9 cellular contexts compared by ENCODE assay signal in genomic region chr20:50729925-50730764, GRCh38. TPM values are rescaled to one million over a fixed set of nuclear protein-coding genes. Genes with fewer than 3 reads are reported as not detected.
DNase-seq lines count a peak whose midpoint lies in the region; ATAC-seq and TF ChIP-seq lines count a peak whose summit lies in the region.
"Had no signal": no experiment of that assay in that cellular context is flagged by ENCODE, and none has a peak within 500 bp of the region (broad histone marks: within the 10 kb centered on the region; RNA-seq: fewer than 3 reads in every experiment).

No MANE protein-coding gene starts in this region.

- H3K36me3 Mint-ChIP-seq in Calu3 (ENCODE audit: insufficient read depth, unreplicated experiment), result peaks cover 78% of the 10 kb centered on the region

- H3F3A ChIP-seq in MM.1S (ENCODE audit: insufficient read depth, low read length), result 0 out of 2 replicates have a peak, but pooled peaks cover 3% of the 10 kb centered on the region

- H3K4me2 ChIP-seq in MM.1S (ENCODE audit: low read depth, low read length), result peak overlapping the region; percentile 97

- TF ChIP-seq EP300 in upper lobe of left lung (IDR thresholded peaks at IDR 0.05), result no peak

- DNase-seq in Calu3 (peak; percentile 48), MM.1S (no peak), caudate nucleus (lab: John Stamatoyannopoulos, UW) (no peak), lower lobe of right lung (no peak), upper lobe of left lung (no peak), NCI-H345 (lab: John Stamatoyannopoulos, UW) (no peak)
- DNase-seq in activated CD8-positive, alpha-beta memory T cell treated with anti-CD3 and anti-CD28 coated beads for 24 hours, result no peak

- peak overlapping the region; percentile 99 for H2AFZ ChIP-seq in MM.1S (ENCODE audit: low read length)

- 32 to 36% methylated on average over 20 to 21 of the region's 21 CpGs for WGBS in upper lobe of left lung, 2 donors

- peaks cover 45% of the 10 kb centered on the region for H3K4me1 Mint-ChIP-seq in Calu3 (ENCODE audit: low read depth, unreplicated experiment)

- TSS peak; percentile 64 for BruUV-seq in Calu3 (replicated peaks; lab: Mats Ljungman, UMichigan)

- H3K27me3 ChIP-seq in MM.1S (replicated peaks; ENCODE audit: insufficient read depth, low read length), result no peaks in the 10 kb centered on the region
- H3K27me3 ChIP-seq in lower lobe of right lung (ENCODE audit: low read depth), result peaks cover 4% of the 10 kb centered on the region
- H3K27me3 ChIP-seq in upper lobe of left lung, result no peaks in the 10 kb centered on the region

- TF ChIP-seq POLR2A in upper lobe of left lung (IDR thresholded peaks at IDR 0.05), result no peak

- peak overlapping the region; percentile 99 for H3K27ac Mint-ChIP-seq in Calu3 (ENCODE audit: unreplicated experiment)

- CTCF ChIA-PET in Calu3 (lab: Charles Lee), result interaction anchor here (0.6 to 8.7 kb wide), 14 partner anchors 10 to 638 kb away, joined by 3 to 82 read pairs (median 5); no protein-coding TSS in a partner anchor

- H3K36me3 ChIP-seq in MM.1S (replicated peaks; ENCODE audit: insufficient read depth, low read length) (no peaks in the 10 kb centered on the region), lower lobe of right lung (no peaks in the 10 kb centered on the region), upper lobe of left lung (no peaks in the 10 kb centered on the region)

- peaks cover 30% of the 10 kb centered on the region for H3K79me2 ChIP-seq in MM.1S (ENCODE audit: low read length)

- no peak for TF ChIP-seq CTCF in Calu3 (IDR thresholded peaks at IDR 0.05; ENCODE audit: unreplicated experiment)
- no peak for TF ChIP-seq CTCF in MM.1S (IDR thresholded peaks at IDR 0.05; ENCODE audit: low read length)
- no peak for TF ChIP-seq CTCF in lower lobe of right lung (IDR thresholded peaks at IDR 0.05)
- TF ChIP-seq CTCF in upper lobe of left lung (IDR thresholded peaks at IDR 0.05), result no peak

- intact Hi-C loops in Calu3 (cut with micrococcal nuclease; ENCODE audit: unreplicated experiment) (loop anchor here (1.0 to 2.0 kb wide), 2 partner anchors 31 to 52 kb away; no protein-coding TSS in a partner anchor), lower lobe of right lung (cut with DNase I) (no loop called here)

- H3K27ac ChIP-seq in MM.1S (ENCODE audit: low read length) (peak overlapping the region; percentile 12; the same call in 1 of the 2 replicates), caudate nucleus (ENCODE audit: low read depth, low read length) (peak overlapping the region; percentile 62), lower lobe of right lung (peak overlapping the region; percentile 81), upper lobe of left lung (peak overlapping the region; percentile 73 to 90 (median 83))

- peak overlapping the region; percentile 83 for H3K4me3 ChIP-seq in MM.1S (ENCODE audit: low read length)
- peak overlapping the region; percentile 93 for H3K4me3 ChIP-seq in lower lobe of right lung
- H3K4me3 ChIP-seq in upper lobe of left lung, result peak overlapping the region; percentile 73 to 90 (median 80)

- ATAC-seq in lower lobe of right lung (peak; percentile 0), upper lobe of left lung (ENCODE audit: low FRiP score in 2 of 2) (peak in 1 of 2 donors; percentile 16), GM19324 (IDR thresholded peaks at IDR 0.05; ENCODE audit: low FRiP score, unreplicated experiment) (no peak)

- no peaks in the 10 kb centered on the region for H4K20me1 ChIP-seq in MM.1S (ENCODE audit: insufficient read depth, low read length)

- no peaks in the 10 kb centered on the region for H3K9me3 ChIP-seq in MM.1S (replicated peaks; ENCODE audit: insufficient read depth, low read length)
- H3K9me3 ChIP-seq in lower lobe of right lung, result no peaks in the 10 kb centered on the region
- H3K9me3 ChIP-seq in upper lobe of left lung, result no peaks in the 10 kb centered on the region

- H3K4me1 ChIP-seq in MM.1S (ENCODE audit: low read length) (peaks cover 8% of the 10 kb centered on the region; the same call in 1 of the 2 replicates), lower lobe of right lung (peaks cover 37% of the 10 kb centered on the region), upper lobe of left lung (peaks cover 21 to 36% (median 31%) of the 10 kb centered on the region in 4 donors)

- no peaks in the 10 kb centered on the region for H3K27me3 Mint-ChIP-seq in Calu3 (ENCODE audit: unreplicated experiment)

- H3K9ac ChIP-seq in MM.1S (ENCODE audit: low read length), result peak overlapping the region; percentile 67; the same call in 1 of the 2 replicates

- H3K4me3 Mint-ChIP-seq in Calu3 (ENCODE audit: low read depth, unreplicated experiment), result peak overlapping the region; percentile 61

- H3K9me3 Mint-ChIP-seq in Calu3 (ENCODE audit: low read depth, unreplicated experiment), result no peaks in the 10 kb centered on the region

- no peaks in the 10 kb centered on the region for H3K9me2 ChIP-seq in MM.1S (replicated peaks; ENCODE audit: insufficient read depth, low read length)

RNA-seq across cellular contexts. Expression of gene PARD6B, which starts 1.2 kb away (rescaled TPM):
- total RNA-seq in Calu3 (2022) (114 and 127 TPM in 2 replicates), lower lobe of right lung (32.5 TPM), upper lobe of left lung (10 to 100 TPM in 5 of 6 donors, 1 to 10 TPM in 1; 7.3 to 56.4 (median 43.4) TPM)

RNA-seq across cellular contexts. Expression of gene RIPOR3, which starts 38.8 kb away (rescaled TPM):
- 2.8 and 4.0 TPM in 2 replicates for total RNA-seq in Calu3 (2022)
- total RNA-seq in lower lobe of right lung, result 11.0 TPM
- total RNA-seq in upper lobe of left lung, result 10 to 100 TPM in 2 of 6 donors, 1 to 10 TPM in 4; 2.1 to 36.7 (median 5.1) TPM
- total RNA-seq: T-helper 1 cell treated with Interleukin-12 subunit alpha and Interleukin-12 subunit beta and Interleukin-4 antibody, amounts not matched to agents 30 ng/mL and 1 ng/mL, for 36 hours had no signal

Comparison
In these comparisons a context has a peak if more than half of its experiments do, and no peak if none do; other contexts are left out.
1. H3K27ac ChIP-seq: peak in every context shown above with its lines; median percentile 83 in upper lobe of left lung; 81 in lower lobe of right lung; 62 in caudate nucleus; 12 in MM.1S.